Comparison of ENCODE assay signal across 10 cellular contexts in the genomic region with DNA sequence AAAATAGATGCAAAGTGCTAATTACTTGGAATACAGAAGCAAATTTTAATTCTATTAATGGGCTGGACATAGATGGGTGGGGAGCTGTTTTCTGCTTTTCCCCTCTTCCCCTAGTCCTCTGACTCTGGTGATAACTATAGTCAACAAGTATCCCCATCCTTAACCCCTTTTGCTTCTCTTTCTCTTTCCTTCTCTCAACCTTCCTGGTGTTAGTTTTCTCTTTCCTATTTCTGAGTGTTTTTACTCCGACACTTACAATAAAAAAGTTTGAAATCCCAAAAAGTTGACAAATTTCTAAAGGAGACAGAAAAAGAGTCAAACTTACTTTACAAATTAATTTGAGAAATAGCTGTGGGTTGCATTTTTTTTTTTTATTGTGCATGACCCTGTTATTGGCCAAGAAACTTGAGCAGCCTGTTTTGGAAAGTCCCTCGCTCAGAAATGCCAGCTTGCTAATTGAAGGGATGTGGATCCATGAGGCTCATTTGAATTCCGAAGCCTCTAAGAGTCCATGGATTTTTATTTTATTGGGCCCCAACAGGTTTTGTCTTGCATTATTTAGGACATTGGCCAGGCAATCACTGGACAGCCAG. TPM values are rescaled to one million over a fixed set of nuclear protein-coding genes. Genes with fewer than 3 reads are reported as not detected.
A peak's percentile ranks its signal among the peaks of the same experiment; 100 is the strongest.
DNase-seq lines count a peak whose midpoint lies in the region; ATAC-seq and TF ChIP-seq lines count a peak whose summit lies in the region.
"Had no signal": no experiment of that assay in that cellular context is flagged by ENCODE, and none has a peak within 500 bp of the region (broad histone marks: within the 10 kb centered on the region; RNA-seq: fewer than 3 reads in every experiment).

No MANE protein-coding gene starts in this region.

- intact Hi-C loops in aorta (cut with DNase I), result loop anchor here (5.0 kb wide), 1 partner anchor 156 kb away; no protein-coding TSS in a partner anchor

- peak overlapping the region; percentile 93 to 97 (median 96) for H3K4me3 Mint-ChIP-seq in CD4-positive, CD25-positive, alpha-beta regulatory T cell
- H3K4me3 Mint-ChIP-seq in nephron, result peak overlapping the region; percentile 63 to 82 (median 79)

- H3K36me3 ChIP-seq in CD4-positive, CD25-positive, alpha-beta regulatory T cell (ENCODE audit: control insufficient read depth, insufficient read depth, low read length), result no peaks in the 10 kb centered on the region
- no peaks in the 10 kb centered on the region for H3K36me3 ChIP-seq in KMS-11 (ENCODE audit: insufficient read depth)
- no peaks in the 10 kb centered on the region for H3K36me3 ChIP-seq in aorta (ENCODE audit: control insufficient read depth in 1 of 2, insufficient read depth in 2 of 2, low read length in 1 of 2)

- H3K27ac Mint-ChIP-seq in CD4-positive, CD25-positive, alpha-beta regulatory T cell, result peak overlapping the region; percentile 75 to 99 (median 88)
- H3K27ac Mint-ChIP-seq in nephron, result no peak overlapping the region

- peak overlapping the region; percentile 89 for H3K4me2 ChIP-seq in KMS-11

- H3K79me2 ChIP-seq in KMS-11 (ENCODE audit: insufficient read depth, low read depth), result peaks cover 77% of the 10 kb centered on the region

- peaks cover 3% of the 10 kb centered on the region for H3K36me3 Mint-ChIP-seq in CD4-positive, CD25-positive, alpha-beta regulatory T cell
- H3K36me3 Mint-ChIP-seq in nephron (ENCODE audit: low read depth), result no peaks in the 10 kb centered on the region

- H3K4me1 Mint-ChIP-seq in CD4-positive, CD25-positive, alpha-beta regulatory T cell, result peaks cover 31 to 81% (median 63%) of the 10 kb centered on the region in 4 donors
- peaks cover 37% of the 10 kb centered on the region for H3K4me1 Mint-ChIP-seq in nephron

- H3K27ac ChIP-seq in CD4-positive, CD25-positive, alpha-beta regulatory T cell (ENCODE audit: insufficient read depth, low read length, poor library complexity, severe bottlenecking), result peak overlapping the region; percentile 96
- H3K27ac ChIP-seq in KMS-11, result peak overlapping the region; percentile 94
- H3K27ac ChIP-seq in aorta (ENCODE audit: low read depth in 1 of 2, low read length in 2 of 2), result no peak overlapping the region

- peaks cover 4% of the 10 kb centered on the region for H3K27me3 Mint-ChIP-seq in CD4-positive, CD25-positive, alpha-beta regulatory T cell
- peaks cover 16% of the 10 kb centered on the region for H3K27me3 Mint-ChIP-seq in nephron (ENCODE audit: low read depth)

- no peaks in the 10 kb centered on the region for H3K27me3 ChIP-seq in CD4-positive, CD25-positive, alpha-beta regulatory T cell (ENCODE audit: control insufficient read depth, insufficient read depth, low read length)
- no peaks in the 10 kb centered on the region for H3K27me3 ChIP-seq in KMS-11 (ENCODE audit: insufficient read depth, low read depth)
- H3K27me3 ChIP-seq in aorta (ENCODE audit: control insufficient read depth in 1 of 2, insufficient read depth in 2 of 2, low read length in 1 of 2), result no peaks in the 10 kb centered on the region

- ATAC-seq in CD4-positive, CD25-positive, alpha-beta regulatory T cell (ENCODE audit: low read depth in 2 of 2), result no peak
- no peak for ATAC-seq in aorta (ENCODE audit: low FRiP score)

- no peaks in the 10 kb centered on the region for H3K9me3 ChIP-seq in CD4-positive, CD25-positive, alpha-beta regulatory T cell (ENCODE audit: control insufficient read depth in 2 of 2, low read length in 2 of 2)
- H3K9me3 ChIP-seq in aorta (ENCODE audit: control insufficient read depth, low read length), result no peaks in the 10 kb centered on the region

- no peaks in the 10 kb centered on the region; the same call in 1 of the 2 replicates for H4K20me1 ChIP-seq in KMS-11 (ENCODE audit: insufficient read depth)

- H3K9me3 Mint-ChIP-seq in CD4-positive, CD25-positive, alpha-beta regulatory T cell, result peaks cover 0 to 3% (median 0%) of the 10 kb centered on the region in 7 donors
- no peaks in the 10 kb centered on the region for H3K9me3 Mint-ChIP-seq in nephron

- TF ChIP-seq CTCF in KMS-11 (conservative IDR thresholded peaks at IDR 0.05; ENCODE audit: low read depth, low read length) (no peak), choroid plexus epithelial cell (conservative IDR thresholded peaks at IDR 0.05; ENCODE audit: low read depth, low read length) (no peak), nephron (IDR thresholded peaks at IDR 0.05; ENCODE audit: unreplicated experiment in 3 of 3) (no peak)

- H2AFZ ChIP-seq in KMS-11 (ENCODE audit: low read depth), result no peak overlapping the region

- H3K9ac ChIP-seq in KMS-11, result peak overlapping the region; percentile 98

- peak overlapping the region; percentile 100 for H3K4me3 ChIP-seq in CD4-positive, CD25-positive, alpha-beta regulatory T cell (ENCODE audit: low read depth, low read length)
- H3K4me3 ChIP-seq in KMS-11 (IDR thresholded peaks at IDR 0.05; ENCODE audit: insufficient read depth, low read depth, low read length), result no peak overlapping the region
- H3K4me3 ChIP-seq in choroid plexus epithelial cell (ENCODE audit: low read depth, low read length), result peak overlapping the region; percentile 25
- no peak overlapping the region for H3K4me3 ChIP-seq in aorta (ENCODE audit: low read length in 2 of 2)

- no peak for DNase-seq in CD4-positive, CD25-positive, alpha-beta regulatory T cell
- DNase-seq in choroid plexus epithelial cell (ENCODE audit: low read depth), result peak; percentile 54
- DNase-seq in cortex of kidney (lab: John Stamatoyannopoulos, UW), result no peak
- no peak for DNase-seq in NCI-H1436 (lab: John Stamatoyannopoulos, UW)
- DNase-seq in aorta, result no peak
- DNase-seq in NCI-H446 treated with DMSO at 0.1 percent for 48 hours (lab: John Stamatoyannopoulos, UW), result no peak
- DNase-seq: NCI-H2171; stimulated activated CD4-positive, alpha-beta T cell treated with anti-CD3 and anti-CD28 coated beads, Interleukin-4, amount 100 ng/mL, for 1 hour had no signal

- H3K4me1 ChIP-seq in CD4-positive, CD25-positive, alpha-beta regulatory T cell (ENCODE audit: control insufficient read depth, insufficient read depth, low read length, poor library complexity, severe bottlenecking), result peaks cover 82% of the 10 kb centered on the region
- H3K4me1 ChIP-seq in KMS-11 (ENCODE audit: low read depth, poor library complexity, severe bottlenecking), result peaks cover 67% of the 10 kb centered on the region
- peaks cover 3 to 6% of the 10 kb centered on the region in 2 donors for H3K4me1 ChIP-seq in aorta (ENCODE audit: control insufficient read depth in 1 of 2, insufficient read depth in 2 of 2, low read length in 2 of 2)

- 50 to 52% methylated on average over 3 of the region's 3 CpGs for WGBS in aorta, 2 donors

RNA-seq across cellular contexts. Expression of a gene that starts 2.4 kb away (rescaled TPM):
- total RNA-seq in CD4-positive, CD25-positive, alpha-beta regulatory T cell, result 169 TPM
- polyA plus RNA-seq in CD4-positive, CD25-positive, alpha-beta regulatory T cell, result 100 to 1,000 TPM in 3 of 4 donors, 10 to 100 TPM in 1; 84.3 to 141 (median 113) TPM
- 10 to 100 TPM; 27.4 to 28.5 TPM for total RNA-seq in aorta
- polyA plus RNA-seq in aorta, result 10 to 100 TPM in 1 of 2 donors, 1 to 10 TPM in 1; 9.5 to 28.5 TPM

RNA-seq across cellular contexts. Expression of a gene that starts 40.5 kb away (rescaled TPM):
- total RNA-seq in CD4-positive, CD25-positive, alpha-beta regulatory T cell, result 26.2 TPM
- polyA plus RNA-seq in CD4-positive, CD25-positive, alpha-beta regulatory T cell, result 10 to 100 TPM; 37.0 to 65.9 (median 55.9) TPM
- total RNA-seq in aorta, result 1,000 to 10,000 TPM; 3,684 to 9,611 TPM
- 1,000 to 10,000 TPM; 3,163 to 4,826 TPM for polyA plus RNA-seq in aorta

Comparison
In these comparisons a context has a peak if more than half of its experiments do, and no peak if none do; other contexts are left out.
1. H3K27ac ChIP-seq: peak in CD4-positive, CD25-positive, alpha-beta regulatory T cell (single experiment) and KMS-11 (single experiment); none in aorta (0 of 2).
2. H3K4me3 ChIP-seq: peak in CD4-positive, CD25-positive, alpha-beta regulatory T cell (single experiment) and choroid plexus epithelial cell (single experiment); none in KMS-11 (single experiment) and aorta (0 of 2).
3. H3K27ac Mint-ChIP-seq: peak in CD4-positive, CD25-positive, alpha-beta regulatory T cell (3 of 3); none in nephron (0 of 3).
4. RNA of a gene that starts 40.5 kb away (total RNA-seq): 3,684 to 9,611 TPM in aorta; 26.2 TPM in CD4-positive, CD25-positive, alpha-beta regulatory T cell (single experiment); every median in the first group is over 100 times any median in the second.